Comparison of ENCODE assay signal across 16 cellular contexts in genomic region chr11:11968511-11969280, GRCh38. TPM values are rescaled to one million over a fixed set of nuclear protein-coding genes. Genes with fewer than 3 reads are reported as not detected.
DNase-seq lines count a peak whose midpoint lies in the region; FAIRE-seq and TF ChIP-seq lines count a peak whose summit lies in the region.
"Had no signal": no experiment of that assay in that cellular context is flagged by ENCODE, and none has a peak within 500 bp of the region (broad histone marks: within the 10 kb centered on the region; RNA-seq: fewer than 3 reads in every experiment).

No MANE protein-coding gene starts in this region.

- TF ChIP-seq POLR2A in spleen (IDR thresholded peaks at IDR 0.05), result no peak

- H3K4me1 ChIP-seq in spleen (peaks cover 0 to 15% (median 2%) of the 10 kb centered on the region in 6 donors), smooth muscle cell (ENCODE audit: low read depth) (peaks cover 8% of the 10 kb centered on the region)

- H4K20me1 ChIP-seq in smooth muscle cell (ENCODE audit: low read depth), result no peaks in the 10 kb centered on the region

- H3K79me2 ChIP-seq in smooth muscle cell (ENCODE audit: low read depth), result no peaks in the 10 kb centered on the region

- H3K9ac ChIP-seq in smooth muscle cell (ENCODE audit: low read depth), result no peak overlapping the region

- peaks cover 0 to 10% (median 0%) of the 10 kb centered on the region in 7 donors for H3K27me3 ChIP-seq in spleen (replicated peaks in 1 of 7)
- no peaks in the 10 kb centered on the region for H3K27me3 ChIP-seq in smooth muscle cell (ENCODE audit: low read depth)
- H3K27me3 ChIP-seq: cardiac muscle cell had no signal

- H3K4me3 ChIP-seq in spleen (no peak overlapping the region), smooth muscle cell (no peak overlapping the region)
- H3K4me3 ChIP-seq: cardiac muscle cell had no signal

- intact Hi-C loops in spleen (cut with DNase I; ENCODE audit: low total_unique reads), result no loop called here

- DNase-seq in GM04503 (ENCODE audit: low read depth) (peak; percentile 55), RWPE1 (ENCODE audit: low spot score) (no peak), fibroblast of peridontal ligament (ENCODE audit: extremely low read depth) (peak; percentile 90), spleen (peak; percentile 61), smooth muscle cell (lab: John Stamatoyannopoulos, UW; ENCODE audit: unreplicated experiment) (no peak), urothelium cell line (ENCODE audit: low spot score) (no peak), D721Med (ENCODE audit: insufficient read length, low spot score) (no peak)
- DNase-seq: activated naive CD4-positive, alpha-beta T cell treated with Interleukin-2 at 50 U/mL for 16 hours; CD8-positive, alpha-beta memory T cell; NCI-H1092; NCI-H526; RPMI8226; stimulated activated CD4-positive, alpha-beta T cell treated with anti-CD3 and anti-CD28 coated beads, Interleukin-4, amount 100 ng/mL, for 4 hours; stimulated activated naive CD8-positive, alpha-beta T cell treated with anti-CD3 and anti-CD28 coated beads, Interleukin-15, Interleukin-2, amounts not matched to agents 100 U/mL and 50 U/mL, for 24 hours had no signal

- POLR2A ChIA-PET in RWPE1 (lab: Yijun Ruan, JAX; ENCODE audit: low non-redundant PET), result no interaction called here

- H3K9me3 ChIP-seq in spleen, result no peaks in the 10 kb centered on the region
- H3K9me3 ChIP-seq in smooth muscle cell (replicated peaks; ENCODE audit: low read depth), result no peaks in the 10 kb centered on the region

- H2AFZ ChIP-seq in smooth muscle cell (ENCODE audit: low read depth), result no peak overlapping the region

- H3K27ac ChIP-seq in RWPE1 (peak overlapping the region; percentile 55), spleen (no peak overlapping the region), smooth muscle cell (ENCODE audit: low read depth) (no peak overlapping the region)
- H3K27ac ChIP-seq: cardiac muscle cell had no signal

- no peak for TF ChIP-seq CTCF in RWPE1 (conservative IDR thresholded peaks at IDR 0.05; ENCODE audit: low read depth)
- TF ChIP-seq CTCF in spleen (IDR thresholded peaks at IDR 0.05 in 8 of 11, conservative IDR thresholded peaks at IDR 0.05 in 3 of 11), result peak in 1 of 11 experiments; percentile 11
- TF ChIP-seq CTCF in smooth muscle cell (IDR thresholded peaks at IDR 0.05; ENCODE audit: borderline replicate concordance, insufficient read depth, poor library complexity, severe bottlenecking), result no peak
- TF ChIP-seq CTCF in D721Med (IDR thresholded peaks at IDR 0.05; ENCODE audit: insufficient read depth, missing control alignments), result no peak

- H3K4me2 ChIP-seq in smooth muscle cell, result no peak overlapping the region

- CTCF ChIA-PET in RWPE1 (lab: Yijun Ruan, JAX), result interaction anchor here (0.5 to 0.6 kb wide), 2 partner anchors 75 to 928 kb away, joined by 4 read pairs; no protein-coding TSS in a partner anchor

- WGBS in spleen, 5 donors, result 63 to 89% (median 80%) methylated on average over 10 to 11 of the region's 11 CpGs
- WGBS in smooth muscle cell (ENCODE audit: low lambda C conversion rate), result 61% methylated on average over 11 of the region's 11 CpGs

- FAIRE-seq in urothelium cell line (lab: Jason Lieb, UNC), result no peak
- FAIRE-seq in D721Med (lab: Jason Lieb, UNC), result no peak
- FAIRE-seq: HepG2 had no signal

- H3F3A ChIP-seq in smooth muscle cell (ENCODE audit: low read depth), result no peaks in the 10 kb centered on the region

- no peaks in the 10 kb centered on the region for H3K36me3 ChIP-seq in spleen
- H3K36me3 ChIP-seq in smooth muscle cell (ENCODE audit: low read depth), result no peaks in the 10 kb centered on the region

RNA-seq across cellular contexts. Expression of gene DKK3, which starts 39.7 kb away (rescaled TPM):
- total RNA-seq in spleen (100 to 1,000 TPM in 1 of 7 donors, 10 to 100 TPM in 6; 26.9 to 111 (median 53.2) TPM), smooth muscle cell (112 and 113 TPM in 2 replicates)
- polyA plus RNA-seq in spleen (10 to 100 TPM in 2 of 3 donors, 1 to 10 TPM in 1; 8.6 to 14.2 (median 12.3) TPM), smooth muscle cell (100 and 105 TPM in 2 replicates)

Comparison
In these comparisons a context has a peak if more than half of its experiments do, and no peak if none do; other contexts are left out.
1. DNase-seq: peak in GM04503 (single experiment), fibroblast of peridontal ligament (single experiment) and spleen (single experiment); none in RWPE1 (single experiment), smooth muscle cell (single experiment), urothelium cell line (single experiment) and D721Med (single experiment).